ENCODE assay signal across 8 cellular contexts in genomic region chr17:17570207-17570797, GRCh38. TPM values are rescaled to one million over a fixed set of nuclear protein-coding genes. Genes with fewer than 3 reads are reported as not detected.
DNase-seq lines count a peak whose midpoint lies in the region; ATAC-seq and TF ChIP-seq lines count a peak whose summit lies in the region.

No MANE protein-coding gene starts in this region.

- H3K4me1 ChIP-seq in body of pancreas (peaks cover 46% of the 10 kb centered on the region), left lung (peaks cover 4 to 16% of the 10 kb centered on the region in 2 donors)

- TF ChIP-seq CTCF in body of pancreas (IDR thresholded peaks at IDR 0.05) (peak; percentile 57 to 86 (median 77)), left lung (IDR thresholded peaks at IDR 0.05) (peak in 1 of 2 donors; percentile 38)

- ATAC-seq in body of pancreas = peak; percentile 69
- ATAC-seq in left lung = peak; percentile 60
- ATAC-seq in HG03378 (IDR thresholded peaks at IDR 0.05; ENCODE audit: unreplicated experiment) = no peak

- H3K27me3 ChIP-seq in MG63 (no peaks in the 10 kb centered on the region), body of pancreas (no peaks in the 10 kb centered on the region), left lung (no peaks in the 10 kb centered on the region)

- intact Hi-C loops in body of pancreas (cut with DNase I) = loop anchor here (5.0 kb wide), 1 partner anchor 218 kb away; no protein-coding TSS in a partner anchor
- intact Hi-C loops in left lung (cut with DNase I) = no loop called here

- WGBS in body of pancreas, 2 donors = 41 to 53% methylated on average over 5 to 7 of the region's 7 CpGs

- H3K4me3 ChIP-seq in MG63 (no peak overlapping the region), body of pancreas (no peak overlapping the region), left lung (no peak overlapping the region)

- H3K27ac ChIP-seq in body of pancreas (peak overlapping the region; percentile 20 to 69 (median 53)), left lung (no peak overlapping the region)

- DNase-seq in COR-L47 (lab: John Stamatoyannopoulos, UW) (peak; percentile 38), MG63 (peak; percentile 18), body of pancreas (peak; percentile 75 to 82 (median 78)), left lung (no peak), NCI-H1048 (lab: John Stamatoyannopoulos, UW) (no peak)
- no peak for DNase-seq in stimulated activated CD4-positive, alpha-beta T cell treated with anti-CD3 and anti-CD28 coated beads, Interleukin-2, amount 100 ng/mL, for 24 hours
- no peak for DNase-seq in activated naive CD4-positive, alpha-beta T cell treated with anti-CD3 and anti-CD28 coated beads, Interleukin-2, amount 50 U/mL, for 16 hours

- H3K36me3 ChIP-seq in MG63 = no peaks in the 10 kb centered on the region
- no peaks in the 10 kb centered on the region for H3K36me3 ChIP-seq in body of pancreas (replicated peaks in 1 of 2; ENCODE audit: insufficient read depth in 1 of 2, low read depth in 2 of 2)
- no peaks in the 10 kb centered on the region for H3K36me3 ChIP-seq in left lung

- TF ChIP-seq POLR2A in body of pancreas (IDR thresholded peaks at IDR 0.05) = no peak

- H3K9me3 ChIP-seq in MG63 (no peaks in the 10 kb centered on the region), body of pancreas (no peaks in the 10 kb centered on the region), left lung (no peaks in the 10 kb centered on the region)

RNA-seq across cellular contexts. Expression of gene PEMT, which starts 21.2 kb away (rescaled TPM):
- 39.9 and 53.5 TPM in 2 replicates for total RNA-seq in MG63 (2014; rRNA removed; shearing (Covaris generic); ENCODE audit: low replicate concordance)
- 10 to 100 TPM; 23.4 to 27.8 TPM for total RNA-seq in body of pancreas
- total RNA-seq in left lung = 10 to 100 TPM; 25.2 to 38.7 TPM

Comparison
In these comparisons a context has a peak if more than half of its experiments do, and no peak if none do; other contexts are left out.
1. DNase-seq: peak in COR-L47 (single experiment), MG63 (single experiment) and body of pancreas (4 of 4); none in left lung (0 of 2), stimulated activated CD4-positive, alpha-beta T cell treated with anti-CD3 and anti-CD28 coated beads, Interleukin-2, amount 100 ng/mL, for 24 hours (0 of 2), NCI-H1048 (single experiment) and activated naive CD4-positive, alpha-beta T cell treated with anti-CD3 and anti-CD28 coated beads, Interleukin-2, amount 50 U/mL, for 16 hours (single experiment).
2. H3K27ac ChIP-seq: peak in body of pancreas (4 of 4); none in left lung (0 of 2).